ENCODE assay signal across 20 cellular contexts in the genomic region with DNA sequence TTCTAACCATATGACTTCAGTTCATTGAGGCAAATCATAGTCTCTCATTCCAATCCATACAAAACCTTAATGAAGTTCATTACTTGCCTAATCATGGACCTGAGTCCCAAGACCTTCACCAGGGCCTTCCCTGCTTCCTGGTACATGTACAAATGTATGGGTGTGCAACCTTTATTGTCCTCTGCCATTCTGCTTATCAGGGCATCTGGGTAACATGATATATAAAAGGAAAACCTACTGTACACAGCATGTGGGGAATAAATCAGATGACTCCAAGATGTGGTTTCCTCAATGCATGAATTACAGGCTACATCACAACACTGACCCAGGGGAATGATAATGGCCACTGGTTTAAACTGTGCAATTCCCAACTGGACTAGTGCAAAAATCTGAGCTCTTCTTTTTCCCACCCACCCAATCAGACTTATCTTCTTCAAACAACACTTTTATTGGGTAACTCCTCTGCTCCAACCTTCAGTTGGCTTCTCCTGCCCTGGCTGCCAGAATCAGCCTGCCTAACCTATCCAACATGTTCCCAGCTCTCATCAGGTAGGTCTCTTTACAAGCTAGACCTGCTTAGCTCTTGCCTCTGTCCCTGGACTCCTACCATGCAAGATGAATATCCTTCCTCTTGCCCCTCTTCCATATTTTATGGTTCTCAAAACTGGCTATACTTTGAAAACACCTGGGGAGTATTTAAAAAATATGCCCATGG.
"Had no signal": no experiment of that assay in that cellular context is flagged by ENCODE, and none has a peak within 500 bp of the region (broad histone marks: within the 10 kb centered on the region; RNA-seq: fewer than 3 reads in every experiment).

No MANE protein-coding gene starts in this region.

- DNase-seq: IMR-90, Karpas-422, KG1, MM.1S, NCI-H1105, NCI-H1417, NCI-H1436 treated with DMSO at 0.1 percent for 48 hours, NCI-H1694, NCI-H187 treated with DMSO at 0.1 percent for 48 hours, NCI-H2029 treated with DMSO at 0.1 percent for 48 hours, NCI-H2107, NCI-H2227 treated with DMSO at 0.1 percent for 48 hours, NCI-H446, NCI-H510A, NCI-H524 treated with DMSO at 0.1 percent for 48 hours, NCI-H69, NCI-H774, SHP77 treated with DMSO at 0.1 percent for 48 hours, SJCRH30 had no signal

- ATAC-seq: SK-N-SH treated with all-trans-retinoic acid at 6 μM for 48 hours had no signal
